Comparison of ENCODE assay signal across 10 cellular contexts in genomic region chr1:1419812-1420653, GRCh38. TPM values are rescaled to one million over a fixed set of nuclear protein-coding genes. Genes with fewer than 3 reads are reported as not detected.
DNase-seq lines count a peak whose midpoint lies in the region; ATAC-seq and TF ChIP-seq lines count a peak whose summit lies in the region.
"Had no signal": no experiment of that assay in that cellular context is flagged by ENCODE, and none has a peak within 500 bp of the region (broad histone marks: within the 10 kb centered on the region; RNA-seq: fewer than 3 reads in every experiment).

No MANE protein-coding gene starts in this region.

- no peak for TF ChIP-seq EP300 in esophagus muscularis mucosa (IDR thresholded peaks at IDR 0.05)

- peak in 2 of 3 experiments; percentile 29 to 30 for TF ChIP-seq CTCF in esophagus muscularis mucosa (IDR thresholded peaks at IDR 0.05)

- peaks cover 8 to 52% (median 34%) of the 10 kb centered on the region in 4 donors for H3K4me1 ChIP-seq in esophagus muscularis mucosa

- TF ChIP-seq POLR2A in esophagus muscularis mucosa (IDR thresholded peaks at IDR 0.05; ENCODE audit: low read depth) (no peak), GM18505 (IDR thresholded peaks at IDR 0.05; ENCODE audit: borderline replicate concordance, extremely low read depth, insufficient read depth, insufficient read length) (no peak)

- peak overlapping the region in 1 of 8 donors; percentile 73 for H3K4me3 Mint-ChIP-seq in naive B cell
- H3K4me3 Mint-ChIP-seq: CD4-positive, alpha-beta memory T cell had no signal

- H3K4me3 ChIP-seq in esophagus muscularis mucosa = peak overlapping the region; percentile 53 to 62 (median 54)

- H3K4me1 Mint-ChIP-seq in naive B cell = peaks cover 5 to 12% (median 8%) of the 10 kb centered on the region in 3 donors

- ATAC-seq in Right ventricle myocardium inferior (peak; percentile 80), naive B cell (ENCODE audit: low read depth in 2 of 2) (peak; percentile 64 to 68), GM18505 (IDR thresholded peaks at IDR 0.05; ENCODE audit: unreplicated experiment) (no peak)

- intact Hi-C loops in Right ventricle myocardium inferior (cut with DNase I) (no loop called here), cardiac septum (cut with DNase I) (no loop called here), esophagus muscularis mucosa (cut with DNase I) (no loop called here)

- peak overlapping the region; percentile 75 to 84 (median 76) for H3K27ac ChIP-seq in esophagus muscularis mucosa (replicated peaks in 1 of 4)

- DNase-seq in Right ventricle myocardium inferior (ENCODE audit: missing footprints) (peak; percentile 57), cardiac septum (ENCODE audit: low spot score) (no peak), esophagus muscularis mucosa (ENCODE audit: extremely low spot score) (no peak), naive B cell (no peak), GF-D8 (lab: John Stamatoyannopoulos, UW) (no peak), activated gamma-delta T cell treated with Interleukin-2 at 50 U/mL for 16 hours (no peak)
- no peak for DNase-seq in stimulated activated CD8-positive, alpha-beta memory T cell treated with anti-CD3 and anti-CD28 coated beads, Interleukin-4, amount 100 ng/mL, for 48 hours
- DNase-seq: T1000 had no signal

- no peaks in the 10 kb centered on the region for H3K9me3 Mint-ChIP-seq in naive B cell
- H3K9me3 Mint-ChIP-seq: CD4-positive, alpha-beta memory T cell had no signal

- peaks cover 14 to 39% (median 24%) of the 10 kb centered on the region in 3 donors for H3K27me3 Mint-ChIP-seq in naive B cell

- no CpG with 5 or more reads among the region's 112 CpGs for WGBS in esophagus muscularis mucosa

- H3K27me3 ChIP-seq in esophagus muscularis mucosa = no peaks in the 10 kb centered on the region

- no peaks in the 10 kb centered on the region for H3K9me3 ChIP-seq in esophagus muscularis mucosa

- no peaks in the 10 kb centered on the region for H3K36me3 ChIP-seq in esophagus muscularis mucosa

- no peak overlapping the region for H3K27ac Mint-ChIP-seq in naive B cell
- H3K27ac Mint-ChIP-seq: CD4-positive, alpha-beta memory T cell had no signal

- H3K36me3 Mint-ChIP-seq in naive B cell = no peaks in the 10 kb centered on the region
- H3K36me3 Mint-ChIP-seq: CD4-positive, alpha-beta memory T cell had no signal

RNA-seq across cellular contexts. Expression of gene ANKRD65, which starts 1.0 kb away (rescaled TPM):
- total RNA-seq in Right ventricle myocardium inferior (3.0 TPM), cardiac septum (1.8 TPM), esophagus muscularis mucosa (10 to 100 TPM in 2 of 4 donors, 1 to 10 TPM in 2; 8.1 to 19.2 (median 9.8) TPM)
- polyA plus RNA-seq in naive B cell (ENCODE audit: low read depth in 6 of 6) = 1 to 10 TPM in 1 of 6 donors, under 1 TPM in 4, not detected in 1; 0.17 to 1.5 (median 0.28) TPM
- total RNA-seq: CD4-positive, alpha-beta memory T cell had no signal
- polyA plus RNA-seq: CD4-positive, alpha-beta memory T cell had no signal

RNA-seq across cellular contexts. Expression of gene MRPL20, which starts 12.9 kb away (rescaled TPM):
- total RNA-seq in Right ventricle myocardium inferior (140 TPM), cardiac septum (127 TPM), esophagus muscularis mucosa (100 to 1,000 TPM; 144 to 175 (median 155) TPM)
- 100 to 1,000 TPM in 3 of 6 donors, 10 to 100 TPM in 3; 75.1 to 129 (median 102) TPM for polyA plus RNA-seq in naive B cell (ENCODE audit: low read depth in 6 of 6)

RNA-seq across cellular contexts. Expression of gene VWA1, which starts 15.5 kb away (rescaled TPM):
- total RNA-seq in Right ventricle myocardium inferior (20.5 TPM), cardiac septum (35.3 TPM), esophagus muscularis mucosa (100 to 1,000 TPM in 2 of 4 donors, 10 to 100 TPM in 2; 99.7 to 168 (median 116) TPM)
- polyA plus RNA-seq in naive B cell (ENCODE audit: low read depth in 6 of 6) = under 1 TPM in 1 of 6 donors, not detected in 5; 0.41 TPM
- total RNA-seq: CD4-positive, alpha-beta memory T cell had no signal
- polyA plus RNA-seq: CD4-positive, alpha-beta memory T cell had no signal

RNA-seq across cellular contexts. Expression of gene CCNL2, which starts 20.9 kb away (rescaled TPM):
- total RNA-seq in Right ventricle myocardium inferior (49.4 TPM), cardiac septum (78.6 TPM), esophagus muscularis mucosa (100 to 1,000 TPM in 2 of 4 donors, 10 to 100 TPM in 2; 73.4 to 136 (median 108) TPM)
- 10 to 100 TPM; 16.8 to 50.2 (median 24.6) TPM for polyA plus RNA-seq in naive B cell (ENCODE audit: low read depth in 6 of 6)

RNA-seq across cellular contexts. Expression of gene ATAD3C, which starts 29.5 kb away (rescaled TPM):
- total RNA-seq in Right ventricle myocardium inferior (1.8 TPM), cardiac septum (0.51 TPM), esophagus muscularis mucosa (1 to 10 TPM in 1 of 4 donors, under 1 TPM in 3; 0.32 to 2.4 (median 0.58) TPM)
- polyA plus RNA-seq in naive B cell (ENCODE audit: low read depth in 6 of 6) = not detected
